In genomic region chr18:55007582-55007981, GRCh38 we compare ENCODE assay signal across 27 cellular contexts. TPM values are rescaled to one million over a fixed set of nuclear protein-coding genes. Genes with fewer than 3 reads are reported as not detected.
"Had no signal": no experiment of that assay in that cellular context is flagged by ENCODE, and none has a peak within 500 bp of the region (broad histone marks: within the 10 kb centered on the region; RNA-seq: fewer than 3 reads in every experiment).

No MANE protein-coding gene starts in this region.

- H3K9me3 ChIP-seq: gastroesophageal sphincter, heart left ventricle, mucosa of descending colon, psoas muscle, sigmoid colon, suprapubic skin, transverse colon, upper lobe of right lung, uterus had no signal

- H3K79me2 ChIP-seq: hepatocyte had no signal

- H3K4me1 ChIP-seq: gastroesophageal sphincter, heart left ventricle, neural progenitor cell, psoas muscle, sigmoid colon, suprapubic skin, transverse colon, upper lobe of right lung, uterus had no signal

- H3K4me2 ChIP-seq: hepatocyte, neural progenitor cell had no signal

- FAIRE-seq: colon, kidney had no signal

- H2AFZ ChIP-seq: hepatocyte, neural progenitor cell had no signal

- H3K27ac ChIP-seq: epithelial cell of prostate, gastroesophageal sphincter, heart left ventricle, hepatocyte, neural progenitor cell, psoas muscle, sigmoid colon, skin epidermis, suprapubic skin, transverse colon, upper lobe of right lung, uterus had no signal

- H3K36me3 ChIP-seq: gastroesophageal sphincter, heart left ventricle, neural progenitor cell, sigmoid colon, suprapubic skin, transverse colon, upper lobe of right lung, uterus had no signal

- ATAC-seq: esophagus mucosa; gastroesophageal sphincter; heart left ventricle; left lobe of liver; mucosa of descending colon; naive thymus-derived CD4-positive, alpha-beta T cell; psoas muscle; right cardiac atrium; stimulated activated naive B cell treated with anti-CD40 and anti-IgM and Interleukin-4, amounts not matched to agents 10 μg/mL and 1 μg/mL and 100 μg/mL, for 72 hours; upper lobe of right lung had no signal

- H3K27me3 ChIP-seq: gastroesophageal sphincter, heart left ventricle, hepatocyte, neural progenitor cell, sigmoid colon, transverse colon, upper lobe of right lung, uterus had no signal

- DNase-seq: effector CD8-positive, alpha-beta T cell; endodermal cell; heart left ventricle; kidney; mucosa of descending colon; naive thymus-derived CD4-positive, alpha-beta T cell; psoas muscle; right cardiac atrium; sigmoid colon; stimulated activated CD4-positive, alpha-beta T cell treated with anti-CD3 and anti-CD28 coated beads, Interleukin-15, amount 100 ng/mL, for 24 hours; stimulated activated CD4-positive, alpha-beta T cell treated with anti-CD3 and anti-CD28 coated beads, Interleukin-2, amount 100 ng/mL, for 48 hours; stimulated activated naive B cell treated with anti-CD40 and anti-IgM and Interleukin-4, amounts not matched to agents 10 μg/mL and 1 μg/mL and 100 μg/mL, for 72 hours; transverse colon; upper lobe of right lung; uterus had no signal

- H3K4me3 ChIP-seq: gastroesophageal sphincter, heart left ventricle, hepatocyte, lung, mucosa of descending colon, neural progenitor cell, psoas muscle, sigmoid colon, skin epidermis, suprapubic skin, transverse colon, upper lobe of right lung, uterus had no signal

- H3K9ac ChIP-seq: neural progenitor cell had no signal

RNA-seq across cellular contexts. Expression of gene CCDC68, which starts 48.3 kb away (rescaled TPM):
- total RNA-seq: mesothelial cell of epicardium; naive thymus-derived CD4-positive, alpha-beta T cell; osteocyte had no signal
